Comparison of ENCODE assay signal across 17 cellular contexts in the genomic region with DNA sequence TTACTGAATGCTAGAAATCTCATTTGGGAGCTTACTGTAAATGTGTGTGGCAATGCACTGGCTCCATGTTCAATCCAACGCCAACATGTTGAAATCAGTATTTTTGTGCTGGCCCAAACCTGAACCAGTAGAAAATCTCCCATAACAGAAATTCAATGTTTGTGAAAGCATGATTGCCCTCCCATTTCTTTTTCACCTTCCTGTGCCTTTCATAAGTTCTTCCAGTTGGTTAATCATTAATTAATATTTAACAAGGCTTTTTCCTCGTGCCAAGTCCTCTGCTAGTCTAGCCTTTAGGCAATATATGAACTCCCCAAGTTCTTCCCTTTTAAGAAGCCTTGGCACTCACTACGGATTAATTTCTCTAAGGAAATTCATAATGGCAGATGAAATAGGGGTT. TPM values are rescaled to one million over a fixed set of nuclear protein-coding genes. Genes with fewer than 3 reads are reported as not detected.
DNase-seq lines count a peak whose midpoint lies in the region; ATAC-seq, FAIRE-seq and TF ChIP-seq lines count a peak whose summit lies in the region.
"Had no signal": no experiment of that assay in that cellular context is flagged by ENCODE, and none has a peak within 500 bp of the region (broad histone marks: within the 10 kb centered on the region; RNA-seq: fewer than 3 reads in every experiment).

No MANE protein-coding gene starts in this region.

- peaks cover 2% of the 10 kb centered on the region for H3K36me3 Mint-ChIP-seq in nephron progenitor cell (ENCODE audit: low read depth)
- H3K36me3 Mint-ChIP-seq in effector memory CD8-positive, alpha-beta T cell (ENCODE audit: insufficient read depth) = no peaks in the 10 kb centered on the region
- H3K36me3 Mint-ChIP-seq: natural killer cell treated with Interleukin-12 subunit alpha and Interleukin-12 subunit beta and Interleukin-15 and Interleukin-18, amount 100 ng/mL, for 72 hours had no signal

- H3K27me3 Mint-ChIP-seq in nephron progenitor cell (ENCODE audit: low read depth, poor library complexity) = no peaks in the 10 kb centered on the region
- H3K27me3 Mint-ChIP-seq in effector memory CD8-positive, alpha-beta T cell = no peaks in the 10 kb centered on the region

- no peak overlapping the region for H3K4me3 ChIP-seq in pancreas
- H3K4me3 ChIP-seq: right atrium auricular region had no signal

- no peak overlapping the region for H3K4me3 Mint-ChIP-seq in nephron progenitor cell
- no peak overlapping the region for H3K4me3 Mint-ChIP-seq in effector memory CD8-positive, alpha-beta T cell
- H3K4me3 Mint-ChIP-seq: natural killer cell treated with Interleukin-12 subunit alpha and Interleukin-12 subunit beta and Interleukin-15 and Interleukin-18, amount 100 ng/mL, for 72 hours; T-helper 17 cell had no signal

- no peak overlapping the region for H3K27ac Mint-ChIP-seq in nephron progenitor cell
- no peak overlapping the region for H3K27ac Mint-ChIP-seq in effector memory CD8-positive, alpha-beta T cell
- H3K27ac Mint-ChIP-seq: natural killer cell treated with Interleukin-12 subunit alpha and Interleukin-12 subunit beta and Interleukin-15 and Interleukin-18, amount 100 ng/mL, for 72 hours; T-helper 17 cell had no signal

- TF ChIP-seq CTCF in pancreas (IDR thresholded peaks at IDR 0.05) (no peak), nephron progenitor cell (IDR thresholded peaks at IDR 0.05) (no peak)

- no peaks in the 10 kb centered on the region for H3K9me3 ChIP-seq in pancreas
- H3K9me3 ChIP-seq: HAP-1, heart right ventricle, right atrium auricular region had no signal

- peak overlapping the region in 2 of 4 donors; percentile 82 to 89 for H3K27ac ChIP-seq in pancreas

- peaks cover 0 to 16% (median 0%) of the 10 kb centered on the region in 4 donors for H3K27me3 ChIP-seq in pancreas
- H3K27me3 ChIP-seq: right atrium auricular region had no signal

- FAIRE-seq in RCC 7860 (lab: Jason Lieb, UNC) (no peak), pancreas (lab: Jason Lieb, UNC) (no peak)
- FAIRE-seq: G401.6 had no signal

- in situ Hi-C loops in ACHN (cut with HindIII; ENCODE audit: low pct_ligation_motif_present, low pct_unique_long_range_greater_than_20kb, low sequenced_read_pairs) = no loop called here

- H3K4me1 ChIP-seq in pancreas = peaks cover 0 to 15% (median 3%) of the 10 kb centered on the region in 3 donors
- H3K4me1 ChIP-seq: right atrium auricular region had no signal

- intact Hi-C loops in pancreas (cut with DNase I) = no loop called here

- DNase-seq in ACHN = peak; percentile 16
- DNase-seq in RCC 7860 (ENCODE audit: low spot score) = peak; percentile 28
- DNase-seq in glomerular visceral epithelial cell (ENCODE audit: extremely low spot score) = peak; percentile 11
- DNase-seq in pancreas = no peak
- no peak for DNase-seq in GF-D8 (lab: John Stamatoyannopoulos, UW)
- no peak for DNase-seq in nephron progenitor cell
- no peak for DNase-seq in activated naive CD4-positive, alpha-beta T cell treated with Interleukin-2 at 50 U/mL for 16 hours
- no peak for DNase-seq in effector memory CD8-positive, alpha-beta T cell
- DNase-seq: activated CD4-positive, CD25-positive, alpha-beta regulatory T cell; activated CD8-positive, alpha-beta memory T cell treated with anti-CD3 and anti-CD28 coated beads for 24 hours; heart right ventricle; stimulated activated CD4-positive, alpha-beta T cell treated with anti-CD3 and anti-CD28 coated beads, Interleukin-2, amount 100 ng/mL, for 48 hours; T-helper 17 cell had no signal

- ATAC-seq in pancreas = peak; percentile 30 to 48 (median 38)
- ATAC-seq in effector memory CD8-positive, alpha-beta T cell (replicated peaks) = no peak
- ATAC-seq: heart right ventricle; natural killer cell treated with Interleukin-12 subunit alpha and Interleukin-12 subunit beta and Interleukin-15 and Interleukin-18, amount 100 ng/mL, for 72 hours; T-helper 17 cell had no signal

- no peaks in the 10 kb centered on the region for H3K9me3 Mint-ChIP-seq in nephron progenitor cell
- H3K9me3 Mint-ChIP-seq in effector memory CD8-positive, alpha-beta T cell = no peaks in the 10 kb centered on the region
- H3K9me3 Mint-ChIP-seq: natural killer cell treated with Interleukin-12 subunit alpha and Interleukin-12 subunit beta and Interleukin-15 and Interleukin-18, amount 100 ng/mL, for 72 hours had no signal

- peaks cover 26% of the 10 kb centered on the region for H3K4me1 Mint-ChIP-seq in nephron progenitor cell
- H3K4me1 Mint-ChIP-seq in effector memory CD8-positive, alpha-beta T cell (ENCODE audit: low read depth in 2 of 2) = no peaks in the 10 kb centered on the region

- 11 to 15% methylated on average over 3 of the region's 3 CpGs for WGBS in pancreas, 2 donors

- no peaks in the 10 kb centered on the region for H3K36me3 ChIP-seq in pancreas
- H3K36me3 ChIP-seq: HAP-1, heart right ventricle, right atrium auricular region had no signal

RNA-seq across cellular contexts. Expression of a gene that starts 1.3 kb away (rescaled TPM):
- 10 to 100 TPM; 18.4 to 42.0 (median 23.2) TPM for total RNA-seq in pancreas
- polyA plus RNA-seq in pancreas = 10 to 100 TPM; 11.4 to 25.7 TPM

Comparison
In these comparisons a context has a peak if more than half of its experiments do, and no peak if none do; other contexts are left out.
1. DNase-seq: peak in ACHN (single experiment), RCC 7860 (single experiment) and glomerular visceral epithelial cell (single experiment); none in pancreas (0 of 6), GF-D8 (single experiment), nephron progenitor cell (single experiment), activated naive CD4-positive, alpha-beta T cell treated with Interleukin-2 at 50 U/mL for 16 hours (single experiment) and effector memory CD8-positive, alpha-beta T cell (0 of 3).